Comparison of ENCODE assay signal across 25 cellular contexts in genomic region chr14:85701763-85702162, GRCh38.
DNase-seq lines count a peak whose midpoint lies in the region; ATAC-seq and TF ChIP-seq lines count a peak whose summit lies in the region.
"Had no signal": no experiment of that assay in that cellular context is flagged by ENCODE, and none has a peak within 500 bp of the region (broad histone marks: within the 10 kb centered on the region; RNA-seq: fewer than 3 reads in every experiment).

No MANE protein-coding gene starts in this region.

- H3K27ac Mint-ChIP-seq in stimulated activated naive CD8-positive, alpha-beta T cell treated with anti-CD3 and anti-CD28 coated beads, Interleukin-15, amount 100 ng/mL, for 72 hours, result no peak overlapping the region
- H3K27ac Mint-ChIP-seq in natural killer cell treated with Interleukin-12 subunit alpha and Interleukin-12 subunit beta and Interleukin-15 and Interleukin-18, amount 100 ng/mL, for 72 hours, result peak overlapping the region; percentile 36 to 72
- no peak overlapping the region for H3K27ac Mint-ChIP-seq in T-cell
- H3K27ac Mint-ChIP-seq: activated naive CD4-positive, alpha-beta T cell treated with anti-CD3 and anti-CD28 coated beads, Interleukin-2, amount 50 U/mL, for 24 hours; activated T-helper 2 cell treated with anti-CD3 and anti-CD28 coated beads, Interferon-gamma antibody, Interleukin-2, Interleukin-4, amounts not matched to agents 10 μg/mL and 5 μg/mL and 100 μg/mL, durations not matched to agents 14 hours and 24 hours and 36 hours; CD4-positive, CD25-positive, alpha-beta regulatory T cell; IgD-negative memory B cell; stimulated activated naive B cell treated with anti-CD40 and anti-IgM and Interleukin-4, amounts not matched to agents 10 μg/mL and 1 μg/mL and 100 μg/mL, for 72 hours had no signal

- no peak overlapping the region for H3K4me3 Mint-ChIP-seq in stimulated activated naive CD8-positive, alpha-beta T cell treated with anti-CD3 and anti-CD28 coated beads, Interleukin-15, amount 100 ng/mL, for 72 hours
- H3K4me3 Mint-ChIP-seq in natural killer cell treated with Interleukin-12 subunit alpha and Interleukin-12 subunit beta and Interleukin-15 and Interleukin-18, amount 100 ng/mL, for 72 hours, result peak overlapping the region; percentile 35
- no peak overlapping the region for H3K4me3 Mint-ChIP-seq in T-cell
- H3K4me3 Mint-ChIP-seq: activated naive CD4-positive, alpha-beta T cell treated with anti-CD3 and anti-CD28 coated beads, Interleukin-2, amount 50 U/mL, for 24 hours; CD4-positive, CD25-positive, alpha-beta regulatory T cell; IgD-negative memory B cell; stimulated activated naive B cell treated with anti-CD40 and anti-IgM and Interleukin-4, amounts not matched to agents 10 μg/mL and 1 μg/mL and 100 μg/mL, for 72 hours had no signal

- no peaks in the 10 kb centered on the region for H3K36me3 Mint-ChIP-seq in natural killer cell treated with Interleukin-12 subunit alpha and Interleukin-12 subunit beta and Interleukin-15 and Interleukin-18, amount 100 ng/mL, for 72 hours
- no peaks in the 10 kb centered on the region for H3K36me3 Mint-ChIP-seq in T-cell
- H3K36me3 Mint-ChIP-seq: activated naive CD4-positive, alpha-beta T cell treated with anti-CD3 and anti-CD28 coated beads, Interleukin-2, amount 50 U/mL, for 24 hours; CD4-positive, CD25-positive, alpha-beta regulatory T cell; IgD-negative memory B cell; stimulated activated naive B cell treated with anti-CD40 and anti-IgM and Interleukin-4, amounts not matched to agents 10 μg/mL and 1 μg/mL and 100 μg/mL, for 72 hours had no signal

- CTCF ChIA-PET in T-cell (lab: Charles Lee), result no interaction called here

- ATAC-seq in stimulated activated naive CD8-positive, alpha-beta T cell treated with anti-CD3 and anti-CD28 coated beads, Interleukin-15, Interleukin-2, amounts not matched to agents 100 U/mL and 50 U/mL, for 24 hours, result peak; percentile 28
- no peak for ATAC-seq in stimulated activated naive CD8-positive, alpha-beta T cell treated with anti-CD3 and anti-CD28 coated beads, Interleukin-15, amount 100 ng/mL, for 72 hours
- peak; percentile 62 to 82 for ATAC-seq in natural killer cell treated with Interleukin-12 subunit alpha and Interleukin-12 subunit beta and Interleukin-15 and Interleukin-18, amount 100 ng/mL, for 72 hours
- no peak for ATAC-seq in T-cell (replicated peaks in 1 of 4)
- ATAC-seq: left lung; stimulated activated naive B cell treated with anti-CD40 and anti-IgM and Interleukin-4, amounts not matched to agents 10 μg/mL and 1 μg/mL and 100 μg/mL, for 72 hours; upper lobe of right lung had no signal

- no peak for DNase-seq in stimulated activated naive CD8-positive, alpha-beta T cell treated with anti-CD3 and anti-CD28 coated beads, Interleukin-15, Interleukin-2, amounts not matched to agents 100 U/mL and 50 U/mL, for 24 hours
- no peak for DNase-seq in stimulated activated naive CD8-positive, alpha-beta T cell treated with anti-CD3 and anti-CD28 coated beads, Interleukin-15, amount 100 ng/mL, for 72 hours
- DNase-seq in fibroblast of villous mesenchyme (ENCODE audit: low read depth), result peak; percentile 45
- no peak for DNase-seq in natural killer cell treated with Interleukin-12 subunit alpha and Interleukin-12 subunit beta and Interleukin-15 and Interleukin-18, amount 100 ng/mL, for 72 hours (ENCODE audit: low spot score)
- no peak for DNase-seq in HPDE6-E6E7 (ENCODE audit: extremely low spot score)
- no peak for DNase-seq in GM03348 (ENCODE audit: low spot score)
- DNase-seq in T-cell, result no peak
- no peak for DNase-seq in GM10266 (ENCODE audit: extremely low spot score)
- DNase-seq: activated CD4-positive, alpha-beta T cell treated with anti-CD3 and anti-CD28 coated beads for 4 hours; amygdala; CD4-positive, CD25-positive, alpha-beta regulatory T cell; DND-41; GF-D8; GOT3; islet precursor cell; left lung; NCI-H1105; NCI-H187 treated with DMSO at 0.1 percent for 48 hours; NCI-H510A treated with DMSO at 0.1 percent for 48 hours; stimulated activated naive B cell treated with anti-CD40 and anti-IgM and Interleukin-4, amounts not matched to agents 10 μg/mL and 1 μg/mL and 100 μg/mL, for 72 hours; upper lobe of right lung had no signal

- peaks cover 5 to 7% of the 10 kb centered on the region in 2 donors for H3K9me3 Mint-ChIP-seq in stimulated activated naive CD8-positive, alpha-beta T cell treated with anti-CD3 and anti-CD28 coated beads, Interleukin-15, amount 100 ng/mL, for 72 hours
- H3K9me3 Mint-ChIP-seq in natural killer cell treated with Interleukin-12 subunit alpha and Interleukin-12 subunit beta and Interleukin-15 and Interleukin-18, amount 100 ng/mL, for 72 hours, result peaks cover 3% of the 10 kb centered on the region
- H3K9me3 Mint-ChIP-seq in T-cell, result peaks cover 3 to 12% (median 4%) of the 10 kb centered on the region in 3 donors
- H3K9me3 Mint-ChIP-seq: activated naive CD4-positive, alpha-beta T cell treated with anti-CD3 and anti-CD28 coated beads, Interleukin-2, amount 50 U/mL, for 24 hours had no signal

- no peaks in the 10 kb centered on the region for H3K27me3 Mint-ChIP-seq in stimulated activated naive CD8-positive, alpha-beta T cell treated with anti-CD3 and anti-CD28 coated beads, Interleukin-15, amount 100 ng/mL, for 72 hours
- no peaks in the 10 kb centered on the region for H3K27me3 Mint-ChIP-seq in natural killer cell treated with Interleukin-12 subunit alpha and Interleukin-12 subunit beta and Interleukin-15 and Interleukin-18, amount 100 ng/mL, for 72 hours
- no peaks in the 10 kb centered on the region for H3K27me3 Mint-ChIP-seq in T-cell
- H3K27me3 Mint-ChIP-seq: activated naive CD4-positive, alpha-beta T cell treated with anti-CD3 and anti-CD28 coated beads, Interleukin-2, amount 50 U/mL, for 24 hours; CD4-positive, CD25-positive, alpha-beta regulatory T cell; IgD-negative memory B cell; stimulated activated naive B cell treated with anti-CD40 and anti-IgM and Interleukin-4, amounts not matched to agents 10 μg/mL and 1 μg/mL and 100 μg/mL, for 72 hours had no signal

- no peaks in the 10 kb centered on the region for H3K4me1 Mint-ChIP-seq in stimulated activated naive CD8-positive, alpha-beta T cell treated with anti-CD3 and anti-CD28 coated beads, Interleukin-15, amount 100 ng/mL, for 72 hours
- H3K4me1 Mint-ChIP-seq in natural killer cell treated with Interleukin-12 subunit alpha and Interleukin-12 subunit beta and Interleukin-15 and Interleukin-18, amount 100 ng/mL, for 72 hours (ENCODE audit: low read depth in 2 of 2), result peaks cover 14 to 16% of the 10 kb centered on the region in 2 donors
- H3K4me1 Mint-ChIP-seq in T-cell, result no peaks in the 10 kb centered on the region
- H3K4me1 Mint-ChIP-seq: activated naive CD4-positive, alpha-beta T cell treated with anti-CD3 and anti-CD28 coated beads, Interleukin-2, amount 50 U/mL, for 24 hours; CD4-positive, CD25-positive, alpha-beta regulatory T cell; IgD-negative memory B cell; stimulated activated naive B cell treated with anti-CD40 and anti-IgM and Interleukin-4, amounts not matched to agents 10 μg/mL and 1 μg/mL and 100 μg/mL, for 72 hours had no signal

- TF ChIP-seq CTCF in fibroblast of villous mesenchyme (IDR thresholded peaks at IDR 0.05; ENCODE audit: insufficient read depth, low read depth, low read length) (no peak), GM10266 (IDR thresholded peaks at IDR 0.05; ENCODE audit: control insufficient read depth, insufficient read depth, low read depth, missing control alignments) (no peak)

- POLR2A ChIA-PET in T-cell (lab: Charles Lee), result interaction anchor here in 1 of 2 donors (0.5 kb wide), 1 partner anchor 662 kb away, joined by 6 read pairs; no protein-coding TSS in a partner anchor

- no peak overlapping the region for H3K4me3 ChIP-seq in fibroblast of villous mesenchyme (ENCODE audit: low read depth, low read length)
- H3K4me3 ChIP-seq: left lung, skin epidermis, upper lobe of right lung had no signal

Comparison
In these comparisons a context has a peak if more than half of its experiments do, and no peak if none do; other contexts are left out.
1. ATAC-seq: peak in stimulated activated naive CD8-positive, alpha-beta T cell treated with anti-CD3 and anti-CD28 coated beads, Interleukin-15, Interleukin-2, amounts not matched to agents 100 U/mL and 50 U/mL, for 24 hours (single experiment) and natural killer cell treated with Interleukin-12 subunit alpha and Interleukin-12 subunit beta and Interleukin-15 and Interleukin-18, amount 100 ng/mL, for 72 hours (2 of 2); none in stimulated activated naive CD8-positive, alpha-beta T cell treated with anti-CD3 and anti-CD28 coated beads, Interleukin-15, amount 100 ng/mL, for 72 hours (single experiment) and T-cell (0 of 4).
2. H3K27ac Mint-ChIP-seq: peak in natural killer cell treated with Interleukin-12 subunit alpha and Interleukin-12 subunit beta and Interleukin-15 and Interleukin-18, amount 100 ng/mL, for 72 hours (2 of 2); none in stimulated activated naive CD8-positive, alpha-beta T cell treated with anti-CD3 and anti-CD28 coated beads, Interleukin-15, amount 100 ng/mL, for 72 hours (0 of 2) and T-cell (0 of 2).